In genomic region chr20:59006864-59007757, GRCh38 we compare ENCODE assay signal across 8 cellular contexts. TPM values are rescaled to one million over a fixed set of nuclear protein-coding genes. Genes with fewer than 3 reads are reported as not detected.
DNase-seq lines count a peak whose midpoint lies in the region; ATAC-seq and TF ChIP-seq lines count a peak whose summit lies in the region.

Gene CTSZ, minus strand, starts transcription at chr20:59007254. Its CDS starts 126 bp downstream, at chr20:59007128.

- H3K4me1 ChIP-seq in effector memory CD4-positive, alpha-beta T cell (ENCODE audit: control insufficient read depth, insufficient read depth, low read length, poor library complexity, severe bottlenecking), result peaks cover 31% of the 10 kb centered on the region

- H3K4me3 Mint-ChIP-seq in stimulated activated naive CD8-positive, alpha-beta T cell treated with anti-CD3 and anti-CD28 coated beads, Interleukin-15, amount 100 ng/mL, for 72 hours, result peak within 1 kb of the TSS; percentile 86 to 87

- peak; percentile 69 for ATAC-seq in stimulated activated naive CD8-positive, alpha-beta T cell treated with anti-CD3 and anti-CD28 coated beads, Interleukin-15, amount 100 ng/mL, for 72 hours

- H3K27ac ChIP-seq in effector memory CD4-positive, alpha-beta T cell (ENCODE audit: insufficient read depth, low read length, poor library complexity, severe bottlenecking), result peak within 1 kb of the TSS; percentile 57

- H3K27ac Mint-ChIP-seq in stimulated activated naive CD8-positive, alpha-beta T cell treated with anti-CD3 and anti-CD28 coated beads, Interleukin-15, amount 100 ng/mL, for 72 hours, result peak within 1 kb of the TSS; percentile 90 to 94

- no peaks in the 10 kb centered on the region for H3K27me3 Mint-ChIP-seq in stimulated activated naive CD8-positive, alpha-beta T cell treated with anti-CD3 and anti-CD28 coated beads, Interleukin-15, amount 100 ng/mL, for 72 hours

- TF ChIP-seq CTCF in GM13976 (IDR thresholded peaks at IDR 0.05; ENCODE audit: borderline replicate concordance, control extremely low read depth, extremely low read depth, insufficient read depth, missing control alignments), result no peak

- peak within 1 kb of the TSS; percentile 65 for H3K4me3 ChIP-seq in effector memory CD4-positive, alpha-beta T cell (ENCODE audit: insufficient read depth, low read depth, low read length, poor library complexity, severe bottlenecking)

- no peaks in the 10 kb centered on the region for H3K9me3 Mint-ChIP-seq in stimulated activated naive CD8-positive, alpha-beta T cell treated with anti-CD3 and anti-CD28 coated beads, Interleukin-15, amount 100 ng/mL, for 72 hours

- no peaks in the 10 kb centered on the region for H3K9me3 ChIP-seq in effector memory CD4-positive, alpha-beta T cell (ENCODE audit: control insufficient read depth, low read length)

- no peaks in the 10 kb centered on the region for H3K27me3 ChIP-seq in effector memory CD4-positive, alpha-beta T cell (replicated peaks; ENCODE audit: control insufficient read depth, insufficient read depth, low read length, poor library complexity, severe bottlenecking)

- DNase-seq in GM13976 (ENCODE audit: low spot score), result peak; percentile 85
- DNase-seq in HK-2 (ENCODE audit: unreplicated experiment), result peak; percentile 78
- peak; percentile 53 for DNase-seq in activated CD4-positive, alpha-beta T cell treated with anti-CD3 and anti-CD28 coated beads for 48 hours
- peak in 2 of 3 donors; percentile 19 to 28 for DNase-seq in effector memory CD4-positive, alpha-beta T cell
- peak; percentile 43 to 61 for DNase-seq in lung microvascular endothelial cell (ENCODE audit: low read depth in 2 of 2)
- DNase-seq in stimulated activated naive CD8-positive, alpha-beta T cell treated with anti-CD3 and anti-CD28 coated beads, Interleukin-15, amount 100 ng/mL, for 72 hours, result peak; percentile 45 to 54
- DNase-seq in pons (ENCODE audit: low spot score), result no peak
- DNase-seq in DMS114 treated with DMSO at 0.1 percent for 48 hours (lab: John Stamatoyannopoulos, UW; ENCODE audit: unreplicated experiment), result no peak

- in situ Hi-C loops in GM13976 (cut with MboI; ENCODE audit: low sequenced_read_pairs, unreplicated experiment), result no loop called here

- no peaks in the 10 kb centered on the region for H3K36me3 ChIP-seq in effector memory CD4-positive, alpha-beta T cell (ENCODE audit: control insufficient read depth, insufficient read depth, low read length)

- peaks cover 68% of the 10 kb centered on the region for H3K4me1 Mint-ChIP-seq in stimulated activated naive CD8-positive, alpha-beta T cell treated with anti-CD3 and anti-CD28 coated beads, Interleukin-15, amount 100 ng/mL, for 72 hours

RNA-seq across cellular contexts. Expression of gene CTSZ, which starts in this region (rescaled TPM):
- total RNA-seq in lung microvascular endothelial cell, result 203 and 287 TPM in 2 replicates

Comparison
In these comparisons a context has a peak if more than half of its experiments do, and no peak if none do; other contexts are left out.
1. DNase-seq: peak in GM13976 (single experiment), HK-2 (single experiment), activated CD4-positive, alpha-beta T cell treated with anti-CD3 and anti-CD28 coated beads for 48 hours (single experiment), effector memory CD4-positive, alpha-beta T cell (2 of 3), lung microvascular endothelial cell (2 of 2) and stimulated activated naive CD8-positive, alpha-beta T cell treated with anti-CD3 and anti-CD28 coated beads, Interleukin-15, amount 100 ng/mL, for 72 hours (2 of 2); none in pons (single experiment) and DMS114 treated with DMSO at 0.1 percent for 48 hours (single experiment).